Comparison of ENCODE assay signal across 7 cellular contexts in genomic region chr1:180981596-180982387, GRCh38. TPM values are rescaled to one million over a fixed set of nuclear protein-coding genes. Genes with fewer than 3 reads are reported as not detected.
DNase-seq lines count a peak whose midpoint lies in the region; ATAC-seq and TF ChIP-seq lines count a peak whose summit lies in the region.

No MANE protein-coding gene starts in this region.

- peaks cover 23 to 25% of the 10 kb centered on the region in 2 donors for H3K4me1 Mint-ChIP-seq in natural killer cell

- peaks cover 37% of the 10 kb centered on the region for H3K36me3 ChIP-seq in effector memory CD4-positive, alpha-beta T cell (ENCODE audit: control insufficient read depth, insufficient read depth, low read length)

- H3K9me3 ChIP-seq in effector memory CD4-positive, alpha-beta T cell (ENCODE audit: control insufficient read depth, low read length): no peaks in the 10 kb centered on the region

- H3K27ac Mint-ChIP-seq in natural killer cell: peak overlapping the region; percentile 57 to 80

- peak; percentile 23 for DNase-seq in activated CD8-positive, alpha-beta memory T cell treated with anti-CD3 and anti-CD28 coated beads, Interleukin-2, amount 50 U/mL, for 1 hour (ENCODE audit: extremely low read depth)
- DNase-seq in natural killer cell: no peak
- no peak for DNase-seq in effector CD4-positive, alpha-beta T cell
- DNase-seq in effector memory CD4-positive, alpha-beta T cell: no peak
- DNase-seq in SW 1271 (lab: John Stamatoyannopoulos, UW): no peak

- ATAC-seq in GM19397 (IDR thresholded peaks at IDR 0.05; ENCODE audit: unreplicated experiment): peak; percentile 79
- ATAC-seq in HG03342 (IDR thresholded peaks at IDR 0.05; ENCODE audit: unreplicated experiment): peak; percentile 90
- peak; percentile 30 to 88 (median 74) for ATAC-seq in natural killer cell

- peak overlapping the region; percentile 53 for H3K4me3 Mint-ChIP-seq in natural killer cell

- H3K27me3 ChIP-seq in effector memory CD4-positive, alpha-beta T cell (replicated peaks; ENCODE audit: control insufficient read depth, insufficient read depth, low read length, poor library complexity, severe bottlenecking): no peaks in the 10 kb centered on the region

- H3K4me3 ChIP-seq in effector memory CD4-positive, alpha-beta T cell (ENCODE audit: insufficient read depth, low read depth, low read length, poor library complexity, severe bottlenecking): no peak overlapping the region

- H3K36me3 Mint-ChIP-seq in natural killer cell: peaks cover 10% of the 10 kb centered on the region

- H3K4me1 ChIP-seq in effector memory CD4-positive, alpha-beta T cell (ENCODE audit: control insufficient read depth, insufficient read depth, low read length, poor library complexity, severe bottlenecking): no peaks in the 10 kb centered on the region

- intact Hi-C loops in natural killer cell (cut with micrococcal nuclease): no loop called here

- no peaks in the 10 kb centered on the region for H3K27me3 Mint-ChIP-seq in natural killer cell (ENCODE audit: low read depth in 2 of 2)

- no peaks in the 10 kb centered on the region for H3K9me3 Mint-ChIP-seq in natural killer cell

- no peak for TF ChIP-seq CTCF in natural killer cell (IDR thresholded peaks at IDR 0.05)

- H3K27ac ChIP-seq in effector memory CD4-positive, alpha-beta T cell (ENCODE audit: insufficient read depth, low read length, poor library complexity, severe bottlenecking): no peak overlapping the region

RNA-seq across cellular contexts. Expression of gene STX6, which starts 40.9 kb away (rescaled TPM):
- total RNA-seq in natural killer cell: 10 to 100 TPM; 11.6 to 18.3 (median 15.6) TPM

RNA-seq across cellular contexts. Expression of gene MR1, which starts 52.0 kb away (rescaled TPM):
- 10 to 100 TPM; 27.8 to 35.3 (median 34.6) TPM for total RNA-seq in natural killer cell
